25 cellular contexts compared by ENCODE assay signal in genomic region chr1:34149501-34149900, GRCh38. TPM values are rescaled to one million over a fixed set of nuclear protein-coding genes. Genes with fewer than 3 reads are reported as not detected.
"Had no signal": no experiment of that assay in that cellular context is flagged by ENCODE, and none has a peak within 500 bp of the region (broad histone marks: within the 10 kb centered on the region; RNA-seq: fewer than 3 reads in every experiment).

No MANE protein-coding gene starts in this region.

- DNase-seq: activated CD4-positive, alpha-beta T cell treated with anti-CD3 and anti-CD28 coated beads, Interleukin-2, amount 10 ng/mL, durations not matched to agents 7 days and 5 days; activated CD4-positive, CD25-positive, alpha-beta regulatory T cell treated with anti-CD3 and anti-CD28 coated beads, Interleukin-2, amount 50 U/mL, for 72 hours; activated CD8-positive, alpha-beta memory T cell treated with anti-CD3 and anti-CD28 coated beads, Interleukin-2, amount 10 ng/mL, durations not matched to agents 7 days and 5 days; activated CD8-positive, alpha-beta T cell treated with anti-CD3 and anti-CD28 coated beads for 36 hours; activated effector memory CD4-positive, alpha-beta T cell treated with anti-CD3 and anti-CD28 coated beads, Interleukin-2, amount 50 U/mL, for 16 hours; activated naive CD4-positive, alpha-beta T cell treated with anti-CD3 and anti-CD28 coated beads, Interleukin-2, amount 10 ng/mL, durations not matched to agents 7 days and 5 days; activated T-cell treated with anti-CD3 and anti-CD28 coated beads for 4 hours; amygdala; effector memory CD8-positive, alpha-beta T cell; glutamatergic neuron; left colon; naive thymus-derived CD4-positive, alpha-beta T cell; stimulated activated CD4-positive, alpha-beta T cell treated with anti-CD3 and anti-CD28 coated beads, Interleukin-4, amount 100 ng/mL, for 24 hours; stimulated activated naive CD4-positive, alpha-beta T cell treated with Interleukin-2 at 50 U/mL for 16 hours; thyroid gland had no signal

- H3K27ac ChIP-seq: esophagus muscularis mucosa, hepatocyte, prostate gland, thyroid gland, VCaP had no signal

- H2AFZ ChIP-seq: hepatocyte had no signal

- H3K4me1 Mint-ChIP-seq: activated CD4-positive, alpha-beta T cell treated with anti-CD3 and anti-CD28 coated beads, Interleukin-2, amount 10 ng/mL, durations not matched to agents 7 days and 5 days; activated CD8-positive, alpha-beta memory T cell treated with anti-CD3 and anti-CD28 coated beads, Interleukin-2, amount 10 ng/mL, durations not matched to agents 7 days and 5 days; activated naive CD4-positive, alpha-beta T cell treated with anti-CD3 and anti-CD28 coated beads, Interleukin-2, amount 10 ng/mL, durations not matched to agents 7 days and 5 days; memory B cell; naive thymus-derived CD4-positive, alpha-beta T cell had no signal

- H3K4me3 Mint-ChIP-seq: activated CD4-positive, alpha-beta T cell treated with anti-CD3 and anti-CD28 coated beads, Interleukin-2, amount 10 ng/mL, durations not matched to agents 7 days and 5 days; activated CD8-positive, alpha-beta memory T cell treated with anti-CD3 and anti-CD28 coated beads, Interleukin-2, amount 10 ng/mL, durations not matched to agents 7 days and 5 days; activated CD8-positive, alpha-beta T cell treated with anti-CD3 and anti-CD28 coated beads for 36 hours; activated naive CD4-positive, alpha-beta T cell treated with anti-CD3 and anti-CD28 coated beads, Interleukin-2, amount 10 ng/mL, durations not matched to agents 7 days and 5 days; dendritic cell treated with granulocyte-macrophage colony-stimulating factor and Interleukin-4, amounts not matched to agents 40 ng/mL and 50 ng/mL, for 4 days; effector memory CD8-positive, alpha-beta T cell; memory B cell; naive thymus-derived CD4-positive, alpha-beta T cell had no signal

- H3K27me3 ChIP-seq: hepatocyte, thyroid gland had no signal

- H3K27ac Mint-ChIP-seq: activated CD4-positive, alpha-beta T cell treated with anti-CD3 and anti-CD28 coated beads, Interleukin-2, amount 10 ng/mL, durations not matched to agents 7 days and 5 days; activated CD8-positive, alpha-beta memory T cell treated with anti-CD3 and anti-CD28 coated beads, Interleukin-2, amount 10 ng/mL, durations not matched to agents 7 days and 5 days; activated CD8-positive, alpha-beta T cell treated with anti-CD3 and anti-CD28 coated beads for 36 hours; activated naive CD4-positive, alpha-beta T cell treated with anti-CD3 and anti-CD28 coated beads, Interleukin-2, amount 10 ng/mL, durations not matched to agents 7 days and 5 days; dendritic cell treated with granulocyte-macrophage colony-stimulating factor and Interleukin-4, amounts not matched to agents 40 ng/mL and 50 ng/mL, for 4 days; effector memory CD8-positive, alpha-beta T cell; memory B cell; naive thymus-derived CD4-positive, alpha-beta T cell had no signal

- H3K9me3 ChIP-seq: esophagus muscularis mucosa, prostate gland, thyroid gland had no signal

- H3K4me3 ChIP-seq: esophagus muscularis mucosa, hepatocyte, prostate gland, thyroid gland had no signal

- H3K4me1 ChIP-seq: esophagus muscularis mucosa, prostate gland, thyroid gland had no signal

- H3K36me3 Mint-ChIP-seq: activated CD8-positive, alpha-beta memory T cell treated with anti-CD3 and anti-CD28 coated beads, Interleukin-2, amount 10 ng/mL, durations not matched to agents 7 days and 5 days; activated naive CD4-positive, alpha-beta T cell treated with anti-CD3 and anti-CD28 coated beads, Interleukin-2, amount 10 ng/mL, durations not matched to agents 7 days and 5 days; memory B cell; naive thymus-derived CD4-positive, alpha-beta T cell had no signal

- H3K36me3 ChIP-seq: esophagus muscularis mucosa, prostate gland, thyroid gland had no signal

- H3K9me3 Mint-ChIP-seq: activated CD4-positive, alpha-beta T cell treated with anti-CD3 and anti-CD28 coated beads, Interleukin-2, amount 10 ng/mL, durations not matched to agents 7 days and 5 days; activated CD8-positive, alpha-beta T cell treated with anti-CD3 and anti-CD28 coated beads for 36 hours; activated naive CD4-positive, alpha-beta T cell treated with anti-CD3 and anti-CD28 coated beads, Interleukin-2, amount 10 ng/mL, durations not matched to agents 7 days and 5 days; dendritic cell treated with granulocyte-macrophage colony-stimulating factor and Interleukin-4, amounts not matched to agents 40 ng/mL and 50 ng/mL, for 4 days; memory B cell; naive thymus-derived CD4-positive, alpha-beta T cell had no signal

- ATAC-seq: activated CD8-positive, alpha-beta memory T cell treated with anti-CD3 and anti-CD28 coated beads, Interleukin-2, amount 10 ng/mL, durations not matched to agents 7 days and 5 days; activated CD8-positive, alpha-beta T cell treated with anti-CD3 and anti-CD28 coated beads for 36 hours; effector memory CD8-positive, alpha-beta T cell; left colon; naive thymus-derived CD4-positive, alpha-beta T cell had no signal

- H3K4me2 ChIP-seq: hepatocyte had no signal

RNA-seq across cellular contexts. Expression of gene CSMD2, which starts 15.5 kb away (rescaled TPM):
- total RNA-seq: activated CD4-positive, alpha-beta T cell treated with anti-CD3 and anti-CD28 coated beads, Interleukin-2, amount 10 ng/mL, durations not matched to agents 7 days and 5 days; activated CD8-positive, alpha-beta memory T cell treated with anti-CD3 and anti-CD28 coated beads, Interleukin-2, amount 10 ng/mL, durations not matched to agents 7 days and 5 days; activated CD8-positive, alpha-beta T cell treated with anti-CD3 and anti-CD28 coated beads for 36 hours; naive thymus-derived CD4-positive, alpha-beta T cell; osteocyte; T-helper 2 cell treated with Interferon-gamma antibody and Interleukin-4, amounts not matched to agents 100 ng/mL and 5 ng/mL, for 36 hours had no signal

RNA-seq across cellular contexts. Expression of gene C1orf94, which starts 27.2 kb away (rescaled TPM):
- total RNA-seq: activated CD4-positive, alpha-beta T cell treated with anti-CD3 and anti-CD28 coated beads, Interleukin-2, amount 10 ng/mL, durations not matched to agents 7 days and 5 days; activated CD8-positive, alpha-beta memory T cell treated with anti-CD3 and anti-CD28 coated beads, Interleukin-2, amount 10 ng/mL, durations not matched to agents 7 days and 5 days; activated CD8-positive, alpha-beta T cell treated with anti-CD3 and anti-CD28 coated beads for 36 hours; chondrocyte; hepatocyte; naive thymus-derived CD4-positive, alpha-beta T cell; osteocyte; T-helper 2 cell treated with Interferon-gamma antibody and Interleukin-4, amounts not matched to agents 100 ng/mL and 5 ng/mL, for 36 hours; thyroid gland; ureter had no signal
- polyA plus RNA-seq: hepatocyte; naive thymus-derived CD4-positive, alpha-beta T cell had no signal
